In the genomic region with DNA sequence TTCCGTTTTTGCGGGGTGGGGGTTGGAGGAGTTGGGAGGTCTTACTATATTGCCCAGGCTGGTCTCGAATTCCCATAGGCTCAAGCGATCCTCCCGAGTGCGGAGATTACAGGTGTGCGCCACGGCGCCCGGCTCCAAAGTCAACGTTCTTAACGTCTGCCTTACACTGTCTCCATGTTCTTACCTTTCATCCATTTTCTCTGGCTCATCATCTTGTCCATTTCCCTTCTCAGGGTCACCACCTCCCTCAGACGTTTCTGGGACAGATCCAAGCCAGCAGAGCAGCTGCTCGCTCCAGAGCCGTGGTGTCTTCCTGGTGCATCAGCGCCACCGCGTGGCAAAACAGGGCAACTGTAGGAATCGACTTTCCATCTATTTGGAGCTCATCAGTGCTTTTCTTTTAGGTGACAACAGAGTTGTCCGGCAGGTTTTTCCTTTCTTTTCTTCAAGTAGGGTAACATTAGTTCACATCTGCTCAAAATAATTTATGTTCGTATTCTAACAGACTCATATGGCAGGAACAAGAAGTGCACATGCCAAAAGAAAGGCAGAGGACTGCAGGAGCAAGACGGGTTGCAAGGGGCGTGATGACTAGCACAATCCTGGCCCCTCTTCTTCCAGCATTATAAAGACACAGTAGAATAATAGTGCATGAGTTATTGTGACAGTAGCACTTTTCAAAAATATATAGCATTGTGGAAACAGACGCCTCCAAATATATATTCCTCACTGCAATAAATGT, we compare ENCODE assay signal across 8 cellular contexts.
A peak's percentile ranks its signal among the peaks of the same experiment; 100 is the strongest.
DNase-seq lines count a peak whose midpoint lies in the region; ATAC-seq lines count a peak whose summit lies in the region.

No MANE protein-coding gene starts in this region.

- DNase-seq in CD1c-positive myeloid dendritic cell (ENCODE audit: extremely low spot score) (peak; percentile 87), NCI-H774 (lab: John Stamatoyannopoulos, UW) (peak; percentile 49), medulla oblongata (ENCODE audit: extremely low spot score) (peak; percentile 94)
- peak; percentile 90 for DNase-seq in activated CD8-positive, alpha-beta memory T cell treated with anti-CD3 and anti-CD28 coated beads for 24 hours
- DNase-seq in effector memory CD8-positive, alpha-beta T cell, result peak; percentile 66 to 70 (median 69)
- peak; percentile 56 to 63 (median 56) for DNase-seq in stimulated activated CD4-positive, alpha-beta T cell treated with anti-CD3 and anti-CD28 coated beads, TNF-alpha, amount 100 ng/mL, for 4 hours (ENCODE audit: low read depth in 3 of 3)

- H3K4me1 Mint-ChIP-seq in effector memory CD8-positive, alpha-beta T cell (ENCODE audit: low read depth in 2 of 2), result peaks cover 3 to 6% of the 10 kb centered on the region in 2 donors

- H3K9me3 Mint-ChIP-seq in effector memory CD8-positive, alpha-beta T cell, result no peaks in the 10 kb centered on the region

- peak; percentile 92 for ATAC-seq in GM19351 (IDR thresholded peaks at IDR 0.05; ENCODE audit: unreplicated experiment)
- peak; percentile 93 for ATAC-seq in HG03460 (IDR thresholded peaks at IDR 0.05; ENCODE audit: unreplicated experiment)
- peak; percentile 94 for ATAC-seq in effector memory CD8-positive, alpha-beta T cell (replicated peaks)

- no peaks in the 10 kb centered on the region for H3K36me3 Mint-ChIP-seq in effector memory CD8-positive, alpha-beta T cell (ENCODE audit: insufficient read depth)

- H3K4me3 Mint-ChIP-seq in effector memory CD8-positive, alpha-beta T cell, result peak overlapping the region; percentile 69 to 73

- H3K27me3 Mint-ChIP-seq in effector memory CD8-positive, alpha-beta T cell, result peaks cover 11 to 18% of the 10 kb centered on the region in 2 donors

- H3K27ac Mint-ChIP-seq in effector memory CD8-positive, alpha-beta T cell, result peak overlapping the region; percentile 1 to 13

Comparison
In these comparisons a context has a peak if more than half of its experiments do, and no peak if none do; other contexts are left out.
1. Peak in every context shown above with its lines: DNase-seq and ATAC-seq.